8 cellular contexts compared by ENCODE assay signal in the genomic region with DNA sequence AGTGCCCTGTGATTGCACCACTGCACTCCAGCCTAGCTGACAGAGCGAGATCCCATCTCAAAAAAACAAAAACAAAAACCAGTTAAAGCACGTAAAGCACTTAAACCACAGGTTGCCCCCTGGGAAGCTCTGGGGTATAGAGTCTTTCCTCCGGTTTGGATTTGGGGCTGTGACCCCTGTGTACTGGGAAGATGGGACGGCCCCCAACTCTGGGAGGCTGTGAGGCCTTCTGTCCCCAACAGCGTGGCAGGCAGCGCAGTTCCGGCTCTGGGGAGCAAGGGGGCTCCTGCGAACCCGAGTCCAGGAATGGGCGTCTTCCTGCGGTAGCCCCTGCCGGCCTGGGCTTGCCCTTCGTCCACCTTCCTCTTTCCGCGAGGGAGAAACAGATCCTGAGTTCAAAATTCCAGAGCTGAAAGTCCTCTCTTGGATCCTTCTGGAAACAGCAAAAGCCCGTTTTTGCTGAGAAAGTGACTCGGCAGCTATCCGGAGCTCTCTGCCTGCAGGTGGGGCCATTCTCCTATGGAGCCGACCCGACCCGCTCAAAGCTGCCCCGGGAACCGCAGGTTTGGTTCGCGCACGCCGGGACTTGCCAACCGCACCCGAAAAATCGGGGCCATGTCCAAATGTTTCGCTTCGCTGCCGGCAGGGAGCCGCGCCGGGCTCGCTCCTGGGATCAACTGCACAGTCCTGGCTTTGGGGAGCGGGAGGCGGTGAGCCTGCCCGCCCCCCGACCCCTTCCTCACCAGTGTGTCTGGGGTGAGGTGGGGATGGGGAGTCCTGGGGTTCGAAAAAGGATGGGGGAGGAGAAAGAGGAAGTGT. TPM values are rescaled to one million over a fixed set of nuclear protein-coding genes. Genes with fewer than 3 reads are reported as not detected.
DNase-seq lines count a peak whose midpoint lies in the region; ATAC-seq and TF ChIP-seq lines count a peak whose summit lies in the region.

No MANE protein-coding gene starts in this region.

- peak overlapping the region; percentile 80 for H3K4me3 Mint-ChIP-seq in activated T-helper 17 cell treated with anti-CD3 and anti-CD28 coated beads, Interleukin-2, amount 50 U/mL, for 72 hours
- peak overlapping the region; percentile 78 for H3K4me3 Mint-ChIP-seq in neural progenitor cell

- peak overlapping the region; percentile 96 for H2AFZ ChIP-seq in neural progenitor cell (replicated peaks)

- TF ChIP-seq CTCF in fibroblast of villous mesenchyme (IDR thresholded peaks at IDR 0.05; ENCODE audit: insufficient read depth, low read depth, low read length) = peak; percentile 60
- TF ChIP-seq CTCF in neural progenitor cell (IDR thresholded peaks at IDR 0.05) = peak; percentile 60
- peak in 1 of 3 experiments; percentile 14 for TF ChIP-seq CTCF in testis (IDR thresholded peaks at IDR 0.05)

- no peak overlapping the region for H3K9ac ChIP-seq in neural progenitor cell

- H3K27me3 ChIP-seq in neural progenitor cell (peaks cover 11% of the 10 kb centered on the region), testis (no peaks in the 10 kb centered on the region)

- H3K36me3 ChIP-seq in neural progenitor cell (no peaks in the 10 kb centered on the region), testis (ENCODE audit: low read depth, missing control alignments) (no peaks in the 10 kb centered on the region)

- peak overlapping the region; percentile 83 for H3K4me2 ChIP-seq in neural progenitor cell

- peak overlapping the region; percentile 30 for H3K27ac Mint-ChIP-seq in activated T-helper 17 cell treated with anti-CD3 and anti-CD28 coated beads, Interleukin-2, amount 50 U/mL, for 72 hours
- H3K27ac Mint-ChIP-seq in neural progenitor cell = no peak overlapping the region

- H3K4me1 Mint-ChIP-seq in activated T-helper 17 cell treated with anti-CD3 and anti-CD28 coated beads, Interleukin-2, amount 50 U/mL, for 72 hours = no peaks in the 10 kb centered on the region
- H3K4me1 Mint-ChIP-seq in neural progenitor cell = peaks cover 16% of the 10 kb centered on the region

- H3K4me3 ChIP-seq in fibroblast of villous mesenchyme (ENCODE audit: low read depth, low read length) = peak overlapping the region; percentile 48
- peak overlapping the region; percentile 46 for H3K4me3 ChIP-seq in neural progenitor cell
- peak overlapping the region; percentile 19 to 46 for H3K4me3 ChIP-seq in testis

- whole genome bisulfite sequencing in testis, 2 donors = 6% methylated on average over 34 to 42 of the region's 42 CpGs

- no peaks in the 10 kb centered on the region for H4K20me1 ChIP-seq in neural progenitor cell (ENCODE audit: low read depth)

- H3K9me3 ChIP-seq in neural progenitor cell (ENCODE audit: low read depth) = no peaks in the 10 kb centered on the region
- no peaks in the 10 kb centered on the region for H3K9me3 ChIP-seq in testis

- TF ChIP-seq POLR2A in testis (IDR thresholded peaks at IDR 0.05) (no peak), GM18505 (IDR thresholded peaks at IDR 0.05; ENCODE audit: borderline replicate concordance, extremely low read depth, insufficient read depth, insufficient read length) (no peak)

- H3K4me1 ChIP-seq in neural progenitor cell (peaks cover 7% of the 10 kb centered on the region), testis (no peaks in the 10 kb centered on the region)

- no peaks in the 10 kb centered on the region for H3K79me2 ChIP-seq in neural progenitor cell (ENCODE audit: low read depth)

- intact Hi-C loops in testis (cut with DNase I; ENCODE audit: low total_unique reads) = no loop called here

- peak; percentile 83 for ATAC-seq in activated T-helper 17 cell treated with anti-CD3 and anti-CD28 coated beads, Interleukin-2, amount 50 U/mL, for 72 hours (replicated peaks)
- no peak for ATAC-seq in GM18505 (IDR thresholded peaks at IDR 0.05; ENCODE audit: unreplicated experiment)

- no peaks in the 10 kb centered on the region for H3K9me3 Mint-ChIP-seq in activated T-helper 17 cell treated with anti-CD3 and anti-CD28 coated beads, Interleukin-2, amount 50 U/mL, for 72 hours
- H3K9me3 Mint-ChIP-seq in neural progenitor cell = no peaks in the 10 kb centered on the region

- peak; percentile 17 for DNase-seq in GM04504 (ENCODE audit: low read depth)
- peak; percentile 29 for DNase-seq in NCI-H526 treated with DMSO at 0.1 percent for 48 hours (lab: John Stamatoyannopoulos, UW)
- peak; percentile 62 for DNase-seq in fibroblast of villous mesenchyme (ENCODE audit: low read depth)
- DNase-seq in neural progenitor cell (ENCODE audit: low spot score) = peak; percentile 81
- DNase-seq in testis = peak; percentile 67
- DNase-seq in middle frontal gyrus (ENCODE audit: extremely low spot score, low spot score) = no peak

- H3F3A ChIP-seq in neural progenitor cell (ENCODE audit: low read depth) = peaks cover 10% of the 10 kb centered on the region

- H3K27me3 Mint-ChIP-seq in activated T-helper 17 cell treated with anti-CD3 and anti-CD28 coated beads, Interleukin-2, amount 50 U/mL, for 72 hours = peaks cover 13% of the 10 kb centered on the region
- H3K27me3 Mint-ChIP-seq in neural progenitor cell (ENCODE audit: insufficient read depth, low read depth) = peaks cover 11% of the 10 kb centered on the region

- no peaks in the 10 kb centered on the region for H3K36me3 Mint-ChIP-seq in activated T-helper 17 cell treated with anti-CD3 and anti-CD28 coated beads, Interleukin-2, amount 50 U/mL, for 72 hours (ENCODE audit: low read depth)
- H3K36me3 Mint-ChIP-seq in neural progenitor cell = no peaks in the 10 kb centered on the region

- H3K27ac ChIP-seq in neural progenitor cell = no peak overlapping the region
- no peak overlapping the region for H3K27ac ChIP-seq in testis

RNA-seq across cellular contexts. Expression of gene POLA2, which starts 36.3 kb away (rescaled TPM):
- total RNA-seq in activated T-helper 17 cell treated with anti-CD3 and anti-CD28 coated beads, Interleukin-2, amount 50 U/mL, for 72 hours = 10 to 100 TPM; 54.6 to 64.1 TPM
- total RNA-seq in fibroblast of villous mesenchyme = 7.1 and 12.1 TPM in 2 replicates
- 33.3 and 47.7 TPM in 2 replicates for total RNA-seq in neural progenitor cell (ENCODE audit: low replicate concordance)
- total RNA-seq in testis = 10 to 100 TPM; 24.2 to 27.6 TPM
- 21.9 TPM for polyA plus RNA-seq in testis (ENCODE audit: insufficient read depth, low read depth, low replicate concordance)

RNA-seq across cellular contexts. Expression of gene CAPN1, which starts 43.8 kb away (rescaled TPM):
- total RNA-seq in activated T-helper 17 cell treated with anti-CD3 and anti-CD28 coated beads, Interleukin-2, amount 50 U/mL, for 72 hours = 100 to 1,000 TPM; 143 to 150 TPM
- 123 and 133 TPM in 2 replicates for total RNA-seq in fibroblast of villous mesenchyme
- total RNA-seq in neural progenitor cell (ENCODE audit: low replicate concordance) = 24.3 and 57.3 TPM in 2 replicates
- 10 to 100 TPM; 36.2 to 85.3 TPM for total RNA-seq in testis
- 27.3 TPM for polyA plus RNA-seq in testis (ENCODE audit: insufficient read depth, low read depth, low replicate concordance)

RNA-seq across cellular contexts. Expression of gene SPDYC, which starts 55.5 kb away (rescaled TPM):
- not detected for total RNA-seq in activated T-helper 17 cell treated with anti-CD3 and anti-CD28 coated beads, Interleukin-2, amount 50 U/mL, for 72 hours
- total RNA-seq in fibroblast of villous mesenchyme (not detected in 2 replicates), neural progenitor cell (ENCODE audit: low replicate concordance) (not detected in 2 replicates), testis (1 to 10 TPM; 1.2 TPM)
- polyA plus RNA-seq in testis (ENCODE audit: insufficient read depth, low read depth, low replicate concordance) = 0.80 TPM
